Comparison of ENCODE assay signal across 28 cellular contexts in genomic region chr13:50735071-50735470, GRCh38.
"Had no signal": no experiment of that assay in that cellular context is flagged by ENCODE, and none has a peak within 500 bp of the region (broad histone marks: within the 10 kb centered on the region; RNA-seq: fewer than 3 reads in every experiment).

No MANE protein-coding gene starts in this region.

- H3K4me3 ChIP-seq: dorsolateral prefrontal cortex, esophagus muscularis mucosa, gastroesophageal sphincter, heart left ventricle, hepatocyte, lower lobe of right lung, mucosa of descending colon, pancreas, right lobe of liver, smooth muscle cell, suprapubic skin, transverse colon, upper lobe of right lung, uterus had no signal

- H3K4me1 ChIP-seq: gastroesophageal sphincter, lower lobe of right lung, pancreas, right lobe of liver, transverse colon, upper lobe of right lung, uterus had no signal

- H2AFZ ChIP-seq: hepatocyte had no signal

- H3K4me2 ChIP-seq: hepatocyte, smooth muscle cell had no signal

- H3K36me3 ChIP-seq: esophagus muscularis mucosa, gastroesophageal sphincter, heart left ventricle, lower lobe of right lung, neutrophil, pancreas, right lobe of liver, suprapubic skin, transverse colon, upper lobe of right lung, uterus had no signal

- H3K9me3 ChIP-seq: gastroesophageal sphincter, lower lobe of right lung, mucosa of descending colon, neutrophil, pancreas, right lobe of liver, suprapubic skin, transverse colon, upper lobe of right lung, uterus had no signal

- H3K27ac ChIP-seq: dorsolateral prefrontal cortex, esophagus muscularis mucosa, foreskin keratinocyte, gastroesophageal sphincter, heart left ventricle, hepatocyte, lower lobe of right lung, neutrophil, pancreas, right lobe of liver, suprapubic skin, transverse colon, upper lobe of right lung, uterus had no signal

- H3K79me2 ChIP-seq: hepatocyte had no signal

- H3K27me3 ChIP-seq: dorsolateral prefrontal cortex, esophagus muscularis mucosa, foreskin keratinocyte, gastroesophageal sphincter, heart left ventricle, hepatocyte, neutrophil, pancreas, right lobe of liver, suprapubic skin, transverse colon, upper lobe of right lung, uterus had no signal

- DNase-seq: cortex of kidney; dorsolateral prefrontal cortex; effector CD4-positive, alpha-beta T cell; heart left ventricle; islet precursor cell; left ventricle myocardium superior; lower lobe of right lung; mucosa of descending colon; naive B cell; pancreas; right lobe of liver; stimulated activated CD4-positive, alpha-beta T cell treated with anti-CD3 and anti-CD28 coated beads, Interleukin-12 subunit alpha, Interleukin-12 subunit beta, amount 100 ng/mL, for 4 hours; stimulated activated CD4-positive, alpha-beta T cell treated with anti-CD3 and anti-CD28 coated beads, Interleukin-1b, Interleukin-23, amount 100 ng/mL, for 48 hours; stimulated activated CD4-positive, alpha-beta T cell treated with anti-CD3 and anti-CD28 coated beads, Interleukin-4, amount 100 ng/mL, for 1 hour; stimulated activated CD8-positive, alpha-beta memory T cell treated with anti-CD3 and anti-CD28 coated beads, Interleukin-4, amount 100 ng/mL, for 48 hours; stimulated activated naive CD4-positive, alpha-beta T cell; stimulated activated naive CD8-positive, alpha-beta T cell treated with anti-CD3 and anti-CD28 coated beads, Interleukin-15, amount 100 ng/mL, for 72 hours; transverse colon; upper lobe of right lung; uterus had no signal

- ATAC-seq: foreskin keratinocyte; gastroesophageal sphincter; heart left ventricle; left ventricle myocardium superior; lower lobe of right lung; mucosa of descending colon; natural killer cell treated with Interleukin-12 subunit alpha and Interleukin-12 subunit beta and Interleukin-15 and Interleukin-18, amount 100 ng/mL, for 72 hours; pancreas; right lobe of liver; stimulated activated naive CD8-positive, alpha-beta T cell treated with anti-CD3 and anti-CD28 coated beads, Interleukin-15, amount 100 ng/mL, for 72 hours; upper lobe of right lung had no signal
